Comparison of ENCODE assay signal across 8 cellular contexts in genomic region chr10:58511765-58512469, GRCh38. TPM values are rescaled to one million over a fixed set of nuclear protein-coding genes. Genes with fewer than 3 reads are reported as not detected.
DNase-seq lines count a peak whose midpoint lies in the region; ATAC-seq, FAIRE-seq and TF ChIP-seq lines count a peak whose summit lies in the region.

No MANE protein-coding gene starts in this region.

- no peak for FAIRE-seq in GM12891 (lab: Jason Lieb, UNC)

- H3K36me3 ChIP-seq in CD4-positive, alpha-beta memory T cell (ENCODE audit: insufficient read depth, low read length): no peaks in the 10 kb centered on the region
- H3K36me3 ChIP-seq in Peyer's patch (no peaks in the 10 kb centered on the region), neutrophil (no peaks in the 10 kb centered on the region)

- peaks cover 19 to 26% of the 10 kb centered on the region in 2 donors for H3K27me3 Mint-ChIP-seq in CD4-positive, alpha-beta memory T cell

- CTCF ChIA-PET in CD4-positive, alpha-beta memory T cell (lab: Charles Lee; ENCODE audit: partially characterized antibody): no interaction called here

- POLR2A ChIA-PET in CD4-positive, alpha-beta memory T cell (lab: Charles Lee; ENCODE audit: partially characterized antibody): no interaction called here

- H3K9me3 ChIP-seq in CD4-positive, alpha-beta memory T cell (ENCODE audit: control insufficient read depth in 1 of 2, low read length in 2 of 2): no peaks in the 10 kb centered on the region
- H3K9me3 ChIP-seq in Peyer's patch: no peaks in the 10 kb centered on the region
- H3K9me3 ChIP-seq in neutrophil: no peaks in the 10 kb centered on the region

- no peak for TF ChIP-seq POLR2A in Peyer's patch (IDR thresholded peaks at IDR 0.05)
- no peak for TF ChIP-seq POLR2A in GM12891 (IDR thresholded peaks at IDR 0.05; ENCODE audit: low read depth, low read length)

- no peaks in the 10 kb centered on the region for H3K36me3 Mint-ChIP-seq in CD4-positive, alpha-beta memory T cell

- H3K27me3 ChIP-seq in CD4-positive, alpha-beta memory T cell (ENCODE audit: insufficient read depth, low read length): no peaks in the 10 kb centered on the region
- H3K27me3 ChIP-seq in Peyer's patch (no peaks in the 10 kb centered on the region), neutrophil (peaks cover 87% of the 10 kb centered on the region)

- no peaks in the 10 kb centered on the region for H3K4me1 ChIP-seq in CD4-positive, alpha-beta memory T cell (ENCODE audit: insufficient read depth, low read length)
- peaks cover 0 to 4% (median 0%) of the 10 kb centered on the region in 4 donors for H3K4me1 ChIP-seq in Peyer's patch
- H3K4me1 ChIP-seq in neutrophil (ENCODE audit: control insufficient read depth in 1 of 2, insufficient read depth in 1 of 2, low read depth in 1 of 2, low read length in 1 of 2): peaks cover 13 to 22% of the 10 kb centered on the region in 2 experiments

- H3K9me3 Mint-ChIP-seq in CD4-positive, alpha-beta memory T cell: no peaks in the 10 kb centered on the region

- H3K4me3 ChIP-seq in CD4-positive, alpha-beta memory T cell (ENCODE audit: low read length in 2 of 2): no peak overlapping the region
- peak overlapping the region; percentile 14 to 67 (median 55) for H3K4me3 ChIP-seq in Peyer's patch
- H3K4me3 ChIP-seq in fibroblast of the aortic adventitia (ENCODE audit: low read depth, low read length): peak overlapping the region; percentile 91
- H3K4me3 ChIP-seq in neutrophil (ENCODE audit: low read depth in 1 of 2, low read length in 1 of 2): peak overlapping the region; percentile 22 to 57

- intact Hi-C loops in CD4-positive, alpha-beta memory T cell (cut with micrococcal nuclease): no loop called here

- ATAC-seq in HG03025 (IDR thresholded peaks at IDR 0.05; ENCODE audit: low FRiP score, unreplicated experiment): no peak

- TF ChIP-seq CTCF in Peyer's patch (IDR thresholded peaks at IDR 0.05) (no peak), fibroblast of the aortic adventitia (IDR thresholded peaks at IDR 0.05; ENCODE audit: insufficient read depth, low read length) (no peak), neutrophil (IDR thresholded peaks at IDR 0.05) (no peak)

- DNase-seq in CD4-positive, alpha-beta memory T cell: no peak
- DNase-seq in Peyer's patch (peak in 1 of 3 donors; percentile 43), fibroblast of the aortic adventitia (ENCODE audit: low read depth) (peak; percentile 43), NCI-H1092 (lab: John Stamatoyannopoulos, UW) (no peak), GM12891 (ENCODE audit: insufficient read length, low spot score) (no peak), OCI-M1 (lab: John Stamatoyannopoulos, UW) (no peak)

- peak overlapping the region in 2 of 7 donors; percentile 36 to 47 for H3K27ac Mint-ChIP-seq in CD4-positive, alpha-beta memory T cell

- peaks cover 6 to 15% (median 9%) of the 10 kb centered on the region in 4 donors for H3K4me1 Mint-ChIP-seq in CD4-positive, alpha-beta memory T cell

- no peak overlapping the region for H3K27ac ChIP-seq in CD4-positive, alpha-beta memory T cell (ENCODE audit: low read depth, low read length)
- peak overlapping the region in 2 of 4 donors; percentile 53 to 78 for H3K27ac ChIP-seq in Peyer's patch
- no peak overlapping the region for H3K27ac ChIP-seq in neutrophil

- peak overlapping the region; percentile 53 to 86 (median 76) for H3K4me3 Mint-ChIP-seq in CD4-positive, alpha-beta memory T cell

TF ChIP-seq in GM12891, 5 proteins besides CTCF, POLR2A, EP300 and RAD21:
- TF ChIP-seq PAX5 (IDR thresholded peaks at IDR 0.05; ENCODE audit: insufficient read depth, low read length, severe bottlenecking): no peak

RNA-seq across cellular contexts. Expression of gene BICC1, which starts 0.8 kb away (rescaled TPM):
- total RNA-seq in CD4-positive, alpha-beta memory T cell: not detected
- polyA plus RNA-seq in CD4-positive, alpha-beta memory T cell: not detected
- total RNA-seq in Peyer's patch: 10 to 100 TPM in 1 of 4 donors, 1 to 10 TPM in 3; 1.1 to 19.0 (median 2.6) TPM
- 123 and 177 TPM in 2 replicates for total RNA-seq in fibroblast of the aortic adventitia (ENCODE audit: low replicate concordance)
- not detected for polyA plus RNA-seq in GM12891 (2012; ENCODE audit: low read depth, missing spikeins)

Comparison
In these comparisons a context has a peak if more than half of its experiments do, and no peak if none do; other contexts are left out.
1. H3K4me3 ChIP-seq: peak in Peyer's patch (4 of 4), fibroblast of the aortic adventitia (single experiment) and neutrophil (2 of 2); none in CD4-positive, alpha-beta memory T cell (0 of 2).